Comparison of ENCODE assay signal across 6 cellular contexts in the genomic region with DNA sequence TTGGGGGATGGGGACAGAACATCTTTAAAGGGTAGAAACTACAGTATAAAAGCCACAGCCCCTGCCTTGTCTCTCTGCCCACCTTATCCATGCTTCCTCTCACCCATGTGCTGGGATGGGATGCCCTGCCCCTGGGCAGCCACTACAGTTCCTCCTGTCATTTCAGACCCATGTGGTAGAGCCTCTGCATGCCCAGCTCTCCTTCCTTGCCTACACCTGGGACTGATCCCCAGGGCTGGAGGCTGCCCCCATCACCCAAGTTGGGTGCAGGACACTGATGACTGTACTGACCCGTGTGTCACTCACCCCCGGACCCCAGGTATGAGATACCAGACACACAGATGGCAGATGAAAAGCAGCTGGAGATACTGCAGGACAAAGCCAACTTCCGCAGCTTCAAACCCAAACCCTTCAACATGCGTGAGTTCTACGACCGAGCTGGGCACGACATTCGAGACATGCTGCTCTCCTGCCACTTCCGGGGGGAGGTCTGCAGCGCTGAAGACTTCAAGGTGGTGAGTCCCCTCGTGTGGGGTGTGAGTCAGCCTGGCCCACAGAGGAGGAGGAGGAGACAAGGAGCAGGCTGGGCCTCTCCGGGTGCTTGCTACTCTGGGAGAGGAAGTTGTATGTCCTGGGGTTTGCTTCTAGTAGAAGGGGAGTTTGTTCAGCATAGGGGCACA. TPM values are rescaled to one million over a fixed set of nuclear protein-coding genes. Genes with fewer than 3 reads are reported as not detected.
DNase-seq lines count a peak whose midpoint lies in the region; TF ChIP-seq lines count a peak whose summit lies in the region.
"Had no signal": no experiment of that assay in that cellular context is flagged by ENCODE, and none has a peak within 500 bp of the region (broad histone marks: within the 10 kb centered on the region; RNA-seq: fewer than 3 reads in every experiment).

No MANE protein-coding gene starts in this region.

- peaks cover 19% of the 10 kb centered on the region for H3K27me3 Mint-ChIP-seq in T-helper 2 cell treated with Interferon-gamma antibody and Interleukin-4, amounts not matched to agents 5 μg/mL and 100 μg/mL, for 36 hours (ENCODE audit: low read depth)
- H3K27me3 Mint-ChIP-seq in stimulated activated naive CD8-positive, alpha-beta T cell treated with anti-CD3 and anti-CD28 coated beads, Interleukin-15, Interleukin-2, amounts not matched to agents 100 ng/mL and 50 ng/mL, for 24 hours, result peaks cover 17% of the 10 kb centered on the region

- no peaks in the 10 kb centered on the region for H3K36me3 ChIP-seq in vagina

- TF ChIP-seq POLR2A in vagina (IDR thresholded peaks at IDR 0.05), result no peak

- no peaks in the 10 kb centered on the region for H3K9me3 ChIP-seq in vagina

- peak overlapping the region; percentile 71 for H3K4me3 Mint-ChIP-seq in T-helper 2 cell treated with Interferon-gamma antibody and Interleukin-4, amounts not matched to agents 5 μg/mL and 100 μg/mL, for 36 hours
- H3K4me3 Mint-ChIP-seq in stimulated activated naive CD8-positive, alpha-beta T cell treated with anti-CD3 and anti-CD28 coated beads, Interleukin-15, Interleukin-2, amounts not matched to agents 100 ng/mL and 50 ng/mL, for 24 hours, result peak overlapping the region; percentile 84

- no peak overlapping the region for H3K27ac ChIP-seq in vagina
- H3K27ac ChIP-seq: epithelial cell of prostate had no signal

- intact Hi-C loops in vagina (cut with DNase I), result loop anchor here (10.0 kb wide), 1 partner anchor 85 kb away; a partner anchor contains a TSS

- H3K4me1 Mint-ChIP-seq in T-helper 2 cell treated with Interferon-gamma antibody and Interleukin-4, amounts not matched to agents 5 μg/mL and 100 μg/mL, for 36 hours (ENCODE audit: low read depth), result peaks cover 38% of the 10 kb centered on the region
- peaks cover 49% of the 10 kb centered on the region for H3K4me1 Mint-ChIP-seq in stimulated activated naive CD8-positive, alpha-beta T cell treated with anti-CD3 and anti-CD28 coated beads, Interleukin-15, Interleukin-2, amounts not matched to agents 100 ng/mL and 50 ng/mL, for 24 hours (ENCODE audit: low read depth)

- TF ChIP-seq CTCF in vagina (IDR thresholded peaks at IDR 0.05), result no peak

- H3K27ac Mint-ChIP-seq in T-helper 2 cell treated with Interferon-gamma antibody and Interleukin-4, amounts not matched to agents 5 μg/mL and 100 μg/mL, for 36 hours, result peak overlapping the region; percentile 70
- H3K27ac Mint-ChIP-seq in stimulated activated naive CD8-positive, alpha-beta T cell treated with anti-CD3 and anti-CD28 coated beads, Interleukin-15, Interleukin-2, amounts not matched to agents 100 ng/mL and 50 ng/mL, for 24 hours, result peak overlapping the region; percentile 86

- no peaks in the 10 kb centered on the region for H3K36me3 Mint-ChIP-seq in T-helper 2 cell treated with Interferon-gamma antibody and Interleukin-4, amounts not matched to agents 5 μg/mL and 100 μg/mL, for 36 hours (ENCODE audit: low read depth)
- H3K36me3 Mint-ChIP-seq in stimulated activated naive CD8-positive, alpha-beta T cell treated with anti-CD3 and anti-CD28 coated beads, Interleukin-15, Interleukin-2, amounts not matched to agents 100 ng/mL and 50 ng/mL, for 24 hours (ENCODE audit: low read depth), result no peaks in the 10 kb centered on the region

- H3K9me3 Mint-ChIP-seq in T-helper 2 cell treated with Interferon-gamma antibody and Interleukin-4, amounts not matched to agents 5 μg/mL and 100 μg/mL, for 36 hours, result no peaks in the 10 kb centered on the region
- H3K9me3 Mint-ChIP-seq in stimulated activated naive CD8-positive, alpha-beta T cell treated with anti-CD3 and anti-CD28 coated beads, Interleukin-15, Interleukin-2, amounts not matched to agents 100 ng/mL and 50 ng/mL, for 24 hours, result no peaks in the 10 kb centered on the region

- peaks cover 23% of the 10 kb centered on the region for H3K4me1 ChIP-seq in vagina

- H3K4me3 ChIP-seq in vagina, result no peak overlapping the region

- peak; percentile 62 for DNase-seq in T-helper 2 cell treated with Interferon-gamma antibody and Interleukin-4, amounts not matched to agents 5 μg/mL and 100 μg/mL, for 36 hours (ENCODE audit: low spot score)
- peak; percentile 48 for DNase-seq in astrocyte of the hippocampus (ENCODE audit: low read depth, low spot score)
- no peak for DNase-seq in vagina (ENCODE audit: extremely low spot score in 2 of 2)
- DNase-seq in NCI-H446 (lab: John Stamatoyannopoulos, UW), result no peak

- H3K27me3 ChIP-seq in vagina, result no peaks in the 10 kb centered on the region

RNA-seq across cellular contexts. Expression of a gene that starts 2.2 kb away (rescaled TPM):
- 2.9 TPM for total RNA-seq in vagina

RNA-seq across cellular contexts. Expression of a gene that starts 25.6 kb away (rescaled TPM):
- total RNA-seq in vagina, result 42.2 TPM

RNA-seq across cellular contexts. Expression of a gene that starts 34.3 kb away (rescaled TPM):
- 19.2 TPM for total RNA-seq in vagina

RNA-seq across cellular contexts. Expression of a gene that starts 44.2 kb away (rescaled TPM):
- total RNA-seq in vagina, result 65.3 TPM

RNA-seq across cellular contexts. Expression of a gene that starts 52.5 kb away (rescaled TPM):
- total RNA-seq in vagina, result 74.4 TPM

Comparison
In these comparisons a context has a peak if more than half of its experiments do, and no peak if none do; other contexts are left out.
1. DNase-seq: peak in T-helper 2 cell treated with Interferon-gamma antibody and Interleukin-4, amounts not matched to agents 5 μg/mL and 100 μg/mL, for 36 hours (single experiment) and astrocyte of the hippocampus (single experiment); none in vagina (0 of 2) and NCI-H446 (0 of 2).